Comparison of ENCODE assay signal across 1 cellular context in genomic region chr3:165816209-165816608, GRCh38.
TF ChIP-seq lines count a peak whose summit lies in the region.

No MANE protein-coding gene starts in this region.

TF ChIP-seq in HepG2, 621 proteins besides CTCF, POLR2A, EP300 and RAD21 (continued from another document):
- no peak for TF ChIP-seq ZBTB34 (CRISPR knock-in tag; IDR thresholded peaks at IDR 0.05)
- no peak for TF ChIP-seq ZEB1 (IDR thresholded peaks at IDR 0.05; ENCODE audit: insufficient replicate concordance, low read depth)
- TF ChIP-seq, protein P1, sequence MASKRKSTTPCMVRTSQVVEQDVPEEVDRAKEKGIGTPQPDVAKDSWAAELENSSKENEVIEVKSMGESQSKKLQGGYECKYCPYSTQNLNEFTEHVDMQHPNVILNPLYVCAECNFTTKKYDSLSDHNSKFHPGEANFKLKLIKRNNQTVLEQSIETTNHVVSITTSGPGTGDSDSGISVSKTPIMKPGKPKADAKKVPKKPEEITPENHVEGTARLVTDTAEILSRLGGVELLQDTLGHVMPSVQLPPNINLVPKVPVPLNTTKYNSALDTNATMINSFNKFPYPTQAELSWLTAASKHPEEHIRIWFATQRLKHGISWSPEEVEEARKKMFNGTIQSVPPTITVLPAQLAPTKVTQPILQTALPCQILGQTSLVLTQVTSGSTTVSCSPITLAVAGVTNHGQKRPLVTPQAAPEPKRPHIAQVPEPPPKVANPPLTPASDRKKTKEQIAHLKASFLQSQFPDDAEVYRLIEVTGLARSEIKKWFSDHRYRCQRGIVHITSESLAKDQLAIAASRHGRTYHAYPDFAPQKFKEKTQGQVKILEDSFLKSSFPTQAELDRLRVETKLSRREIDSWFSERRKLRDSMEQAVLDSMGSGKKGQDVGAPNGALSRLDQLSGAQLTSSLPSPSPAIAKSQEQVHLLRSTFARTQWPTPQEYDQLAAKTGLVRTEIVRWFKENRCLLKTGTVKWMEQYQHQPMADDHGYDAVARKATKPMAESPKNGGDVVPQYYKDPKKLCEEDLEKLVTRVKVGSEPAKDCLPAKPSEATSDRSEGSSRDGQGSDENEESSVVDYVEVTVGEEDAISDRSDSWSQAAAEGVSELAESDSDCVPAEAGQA (IDR thresholded peaks at IDR 0.05; ENCODE audit: low read depth): no peak
- TF ChIP-seq, protein P1 (CRISPR knock-in tag; IDR thresholded peaks at IDR 0.05; ENCODE audit: borderline replicate concordance): no peak
- TF ChIP-seq ZBTB1 (CRISPR knock-in tag; IDR thresholded peaks at IDR 0.05; ENCODE audit: borderline replicate concordance): no peak
- TF ChIP-seq KDM6A (CRISPR knock-in tag; IDR thresholded peaks at IDR 0.05; ENCODE audit: low read depth): no peak
- no peak for TF ChIP-seq FUBP1 (CRISPR knock-in tag; IDR thresholded peaks at IDR 0.05; ENCODE audit: borderline replicate concordance)
- TF ChIP-seq HNRNPLL (IDR thresholded peaks at IDR 0.05; ENCODE audit: low read depth, low read length, poor library complexity, severe bottlenecking): no peak
- no peak for TF ChIP-seq CBFB (CRISPR knock-in tag; IDR thresholded peaks at IDR 0.05)
- TF ChIP-seq SMAD1 (CRISPR knock-in tag; IDR thresholded peaks at IDR 0.05; ENCODE audit: borderline replicate concordance, low read depth): no peak
- TF ChIP-seq CC2D1A (CRISPR knock-in tag; IDR thresholded peaks at IDR 0.05): no peak
- no peak for TF ChIP-seq ZNF317 (CRISPR knock-in tag; IDR thresholded peaks at IDR 0.05)
- TF ChIP-seq, protein P2, sequence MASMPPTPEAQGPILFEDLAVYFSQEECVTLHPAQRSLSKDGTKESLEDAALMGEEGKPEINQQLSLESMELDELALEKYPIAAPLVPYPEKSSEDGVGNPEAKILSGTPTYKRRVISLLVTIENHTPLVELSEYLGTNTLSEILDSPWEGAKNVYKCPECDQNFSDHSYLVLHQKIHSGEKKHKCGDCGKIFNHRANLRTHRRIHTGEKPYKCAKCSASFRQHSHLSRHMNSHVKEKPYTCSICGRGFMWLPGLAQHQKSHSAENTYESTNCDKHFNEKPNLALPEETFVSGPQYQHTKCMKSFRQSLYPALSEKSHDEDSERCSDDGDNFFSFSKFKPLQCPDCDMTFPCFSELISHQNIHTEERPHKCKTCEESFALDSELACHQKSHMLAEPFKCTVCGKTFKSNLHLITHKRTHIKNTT (CRISPR knock-in tag; IDR thresholded peaks at IDR 0.05): no peak
- no peak for TF ChIP-seq ZNF430 (CRISPR knock-in tag; IDR thresholded peaks at IDR 0.05)
- TF ChIP-seq ZNF382 (CRISPR knock-in tag; IDR thresholded peaks at IDR 0.05; ENCODE audit: borderline replicate concordance): no peak
- TF ChIP-seq ATRX (CRISPR knock-in tag; IDR thresholded peaks at IDR 0.05; ENCODE audit: borderline replicate concordance): no peak
- TF ChIP-seq MIER2 (CRISPR knock-in tag; IDR thresholded peaks at IDR 0.05): no peak
- TF ChIP-seq ZFP90 (CRISPR knock-in tag; IDR thresholded peaks at IDR 0.05; ENCODE audit: borderline replicate concordance): no peak
- TF ChIP-seq ZSCAN25 (CRISPR knock-in tag; IDR thresholded peaks at IDR 0.05): no peak
- no peak for TF ChIP-seq ZNF225 (CRISPR knock-in tag; IDR thresholded peaks at IDR 0.05)
